Comparison of ENCODE assay signal across 1 cellular context in genomic region chr18:31718386-31718785, GRCh38.
TF ChIP-seq lines count a peak whose summit lies in the region.

No MANE protein-coding gene starts in this region.

TF ChIP-seq in GM23338, 12 proteins besides CTCF, POLR2A, EP300 and RAD21 (continued from another document):
- TF ChIP-seq ZNF462 (CRISPR knock-in tag; IDR thresholded peaks at IDR 0.05) (no peak), STAT1 (IDR thresholded peaks at IDR 0.05; ENCODE audit: unreplicated experiment) (no peak)
